Comparison of ENCODE assay signal across 8 cellular contexts in the genomic region with DNA sequence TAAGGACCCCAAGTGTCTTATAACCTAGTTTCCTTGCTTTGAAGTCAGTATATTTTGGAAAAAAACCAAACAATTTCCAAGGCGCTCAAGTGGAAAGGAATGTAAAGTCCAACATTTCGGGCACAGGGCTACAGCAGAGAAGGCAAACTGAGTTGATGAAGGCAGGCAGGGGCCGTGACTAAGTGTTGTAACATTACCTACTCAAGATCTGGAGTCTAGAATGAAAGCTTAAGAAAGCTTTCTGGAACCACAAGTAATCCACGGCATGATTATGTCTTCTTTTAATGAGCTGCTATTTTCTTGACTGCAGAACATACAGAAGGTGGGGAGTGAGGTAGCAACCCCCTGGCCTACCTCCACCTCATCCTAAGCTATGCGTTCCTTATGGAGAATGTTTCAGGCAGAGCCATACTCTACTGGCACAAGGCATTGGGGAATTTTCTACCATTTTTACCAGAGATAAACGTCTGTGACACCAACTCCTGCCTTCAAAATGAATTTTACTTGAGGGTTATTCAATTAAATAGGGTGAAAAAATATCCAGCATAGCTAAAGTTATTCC. TPM values are rescaled to one million over a fixed set of nuclear protein-coding genes. Genes with fewer than 3 reads are reported as not detected.
A peak's percentile ranks its signal among the peaks of the same experiment; 100 is the strongest.
DNase-seq lines count a peak whose midpoint lies in the region; ATAC-seq and TF ChIP-seq lines count a peak whose summit lies in the region.
"Had no signal": no experiment of that assay in that cellular context is flagged by ENCODE, and none has a peak within 500 bp of the region (broad histone marks: within the 10 kb centered on the region; RNA-seq: fewer than 3 reads in every experiment).

No MANE protein-coding gene starts in this region.

- peak; percentile 31 for TF ChIP-seq POLR2A in GM19193 (IDR thresholded peaks at IDR 0.05; ENCODE audit: extremely low read depth, insufficient read depth, insufficient read length)
- peak in 1 of 2 donors; percentile 5 for TF ChIP-seq POLR2A in Peyer's patch (IDR thresholded peaks at IDR 0.05)

- H3K9ac ChIP-seq in skeletal muscle satellite cell (ENCODE audit: low read depth, low read length): no peak overlapping the region

- WGBS in esophagus, 2 donors: 38% methylated on average over 6 of the region's 6 CpGs

- peak overlapping the region; percentile 95 for H3K4me2 ChIP-seq in skeletal muscle satellite cell (ENCODE audit: low read length)

- H3K4me3 ChIP-seq in Peyer's patch (no peak overlapping the region), esophagus (ENCODE audit: low read depth in 1 of 2, low read length in 2 of 2) (no peak overlapping the region), skeletal muscle satellite cell (ENCODE audit: low read length) (no peak overlapping the region)

- DNase-seq in Peyer's patch: no peak
- DNase-seq in NK-92 (lab: John Stamatoyannopoulos, UW; ENCODE audit: unreplicated experiment): no peak
- DNase-seq: Right ventricle myocardium superior had no signal

- H3K36me3 ChIP-seq in Peyer's patch: peaks cover 0 to 35% (median 2%) of the 10 kb centered on the region in 3 donors
- H3K36me3 ChIP-seq in esophagus (ENCODE audit: control insufficient read depth in 2 of 2, insufficient read depth in 2 of 2, low read length in 1 of 2): peaks cover 5 to 9% of the 10 kb centered on the region in 2 donors
- H3K36me3 ChIP-seq in skeletal muscle satellite cell (ENCODE audit: insufficient read depth, low read length): peaks cover 37% of the 10 kb centered on the region

- no peaks in the 10 kb centered on the region for H3K9me3 ChIP-seq in Peyer's patch
- H3K9me3 ChIP-seq in esophagus (ENCODE audit: control insufficient read depth in 2 of 2, insufficient read depth in 1 of 2, low read depth in 1 of 2, low read length in 1 of 2): no peaks in the 10 kb centered on the region
- no peaks in the 10 kb centered on the region for H3K9me3 ChIP-seq in skeletal muscle satellite cell (replicated peaks; ENCODE audit: low read length)

- H3K4me1 ChIP-seq in Peyer's patch (peaks cover 0 to 33% (median 5%) of the 10 kb centered on the region in 4 donors), esophagus (ENCODE audit: control insufficient read depth in 2 of 2, insufficient read depth in 2 of 2, low read length in 1 of 2) (no peaks in the 10 kb centered on the region), skeletal muscle satellite cell (ENCODE audit: control insufficient read depth, insufficient read depth, low read length) (peaks cover 28% of the 10 kb centered on the region)

- TF ChIP-seq CTCF in Peyer's patch (IDR thresholded peaks at IDR 0.05): no peak

- no peaks in the 10 kb centered on the region for H3K27me3 ChIP-seq in Peyer's patch
- no peaks in the 10 kb centered on the region for H3K27me3 ChIP-seq in esophagus (ENCODE audit: control insufficient read depth in 1 of 2, insufficient read depth in 2 of 2, low read length in 2 of 2)
- H3K27me3 ChIP-seq in skeletal muscle satellite cell (ENCODE audit: control insufficient read depth, insufficient read depth, low read length): no peaks in the 10 kb centered on the region

- H3K27ac ChIP-seq in Peyer's patch (peak overlapping the region in 3 of 4 donors; percentile 23 to 87 (median 23)), esophagus (ENCODE audit: low read depth in 2 of 2, low read length in 1 of 2) (peak overlapping the region; percentile 14 to 78)

- ATAC-seq in GM19455 (IDR thresholded peaks at IDR 0.05; ENCODE audit: unreplicated experiment): no peak
- no peak for ATAC-seq in GM18868 (IDR thresholded peaks at IDR 0.05; ENCODE audit: unreplicated experiment)

RNA-seq across cellular contexts. Expression of gene PPP1R10, which starts 4.3 kb away (rescaled TPM):
- 10 to 100 TPM; 47.6 to 74.0 (median 61.3) TPM for total RNA-seq in Peyer's patch
- 10 to 100 TPM; 13.5 to 23.5 TPM for polyA plus RNA-seq in esophagus
- 32.3 and 33.0 TPM in 2 replicates for total RNA-seq in skeletal muscle satellite cell (2012; rRNA removed)

RNA-seq across cellular contexts. Expression of gene MRPS18B, which starts 4.9 kb away (rescaled TPM):
- total RNA-seq in Peyer's patch: 10 to 100 TPM; 35.3 to 59.8 (median 42.5) TPM
- 10 to 100 TPM; 20.1 to 50.7 TPM for polyA plus RNA-seq in esophagus
- total RNA-seq in skeletal muscle satellite cell (2012; rRNA removed): 83.7 and 109 TPM in 2 replicates

RNA-seq across cellular contexts. Expression of gene ATAT1, which starts 13.9 kb away (rescaled TPM):
- 10 to 100 TPM in 2 of 4 donors, 1 to 10 TPM in 2; 8.2 to 25.2 (median 15.1) TPM for total RNA-seq in Peyer's patch
- 1 to 10 TPM; 5.0 to 6.8 TPM for polyA plus RNA-seq in esophagus
- 3.3 and 3.7 TPM in 2 replicates for total RNA-seq in skeletal muscle satellite cell (2012; rRNA removed)

RNA-seq across cellular contexts. Expression of gene C6orf136, which starts 34.2 kb away (rescaled TPM):
- 100 to 1,000 TPM in 2 of 4 donors, 10 to 100 TPM in 2; 35.5 to 111 (median 83.8) TPM for total RNA-seq in Peyer's patch
- polyA plus RNA-seq in esophagus: 10 to 100 TPM; 15.3 to 24.3 TPM
- total RNA-seq in skeletal muscle satellite cell (2012; rRNA removed): 2.8 and 3.9 TPM in 2 replicates

RNA-seq across cellular contexts. Expression of gene ABCF1, which starts 41.5 kb away (rescaled TPM):
- 100 to 1,000 TPM in 1 of 4 donors, 10 to 100 TPM in 3; 38.6 to 328 (median 45.2) TPM for total RNA-seq in Peyer's patch
- polyA plus RNA-seq in esophagus: 10 to 100 TPM; 17.7 to 23.8 TPM
- total RNA-seq in skeletal muscle satellite cell (2012; rRNA removed): 34.5 and 34.7 TPM in 2 replicates
